1 cellular context compared by ENCODE assay signal in the genomic region with DNA sequence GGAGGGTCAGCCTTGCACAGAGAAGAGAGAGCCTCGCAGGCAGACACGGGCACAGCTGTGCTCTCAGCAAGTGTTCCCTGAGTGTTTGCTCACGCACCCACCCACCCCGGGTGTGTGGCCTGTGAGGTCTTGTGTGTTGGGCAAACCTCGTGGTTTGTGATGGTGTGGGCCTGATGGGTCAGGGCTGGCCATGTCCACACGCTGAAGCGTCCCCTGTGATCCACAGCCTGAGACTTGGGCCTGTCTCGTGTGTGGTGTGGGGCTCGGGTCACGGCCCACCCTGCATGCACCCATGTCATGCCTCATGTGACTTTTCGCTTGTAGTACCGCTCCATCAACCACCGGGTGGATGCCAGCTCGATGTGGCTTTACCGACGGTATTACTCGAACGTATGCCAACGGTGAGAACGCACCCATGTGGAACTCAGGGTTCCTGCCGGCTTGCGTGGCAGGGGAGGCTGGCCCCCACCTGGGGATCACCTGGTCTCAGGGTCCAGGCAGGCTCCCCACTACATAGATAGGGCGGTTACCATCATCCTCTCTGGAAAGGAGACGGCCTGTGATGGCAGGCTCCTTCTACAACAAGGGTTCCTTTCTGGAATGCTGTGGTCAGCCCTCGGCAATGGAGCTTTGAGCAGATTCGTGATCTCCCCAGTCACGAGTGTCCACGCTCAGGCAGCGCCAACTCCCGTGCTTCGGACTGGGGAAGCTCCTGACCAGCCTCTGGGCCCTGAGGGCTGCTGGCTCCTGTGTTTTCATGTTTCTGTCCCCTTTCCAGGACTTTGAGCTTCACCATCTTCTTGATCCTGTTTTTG.
TF ChIP-seq lines count a peak whose summit lies in the region.

No MANE protein-coding gene starts in this region.

TF ChIP-seq in H1, 55 proteins besides CTCF, POLR2A, EP300 and RAD21:
- TF ChIP-seq CHD1 (IDR thresholded peaks at IDR 0.05; ENCODE audit: low read depth, low read length) (no peak), JUN (IDR thresholded peaks at IDR 0.05; ENCODE audit: low read depth, low read length) (no peak), CBX5 (IDR thresholded peaks at IDR 0.05; ENCODE audit: low read depth, low read length) (no peak), BRCA1 (IDR thresholded peaks at IDR 0.05; ENCODE audit: low read depth, low read length) (no peak), POLR2AphosphoS5 (IDR thresholded peaks at IDR 0.05; ENCODE audit: low read depth, low read length) (no peak), YY1 (IDR thresholded peaks at IDR 0.05; ENCODE audit: low read depth, low read length) (no peak), EGR1 (IDR thresholded peaks at IDR 0.05; ENCODE audit: borderline replicate concordance, low read depth, low read length) (no peak), CBX8 (IDR thresholded peaks at IDR 0.05; ENCODE audit: borderline replicate concordance, low read depth, low read length) (no peak), BCL11A (IDR thresholded peaks at IDR 0.05; ENCODE audit: low read depth in 2 of 2, low read length in 2 of 2) (no peak), HDAC6 (IDR thresholded peaks at IDR 0.05; ENCODE audit: low read depth, low read length) (no peak)
